8 cellular contexts compared by ENCODE assay signal in the genomic region with DNA sequence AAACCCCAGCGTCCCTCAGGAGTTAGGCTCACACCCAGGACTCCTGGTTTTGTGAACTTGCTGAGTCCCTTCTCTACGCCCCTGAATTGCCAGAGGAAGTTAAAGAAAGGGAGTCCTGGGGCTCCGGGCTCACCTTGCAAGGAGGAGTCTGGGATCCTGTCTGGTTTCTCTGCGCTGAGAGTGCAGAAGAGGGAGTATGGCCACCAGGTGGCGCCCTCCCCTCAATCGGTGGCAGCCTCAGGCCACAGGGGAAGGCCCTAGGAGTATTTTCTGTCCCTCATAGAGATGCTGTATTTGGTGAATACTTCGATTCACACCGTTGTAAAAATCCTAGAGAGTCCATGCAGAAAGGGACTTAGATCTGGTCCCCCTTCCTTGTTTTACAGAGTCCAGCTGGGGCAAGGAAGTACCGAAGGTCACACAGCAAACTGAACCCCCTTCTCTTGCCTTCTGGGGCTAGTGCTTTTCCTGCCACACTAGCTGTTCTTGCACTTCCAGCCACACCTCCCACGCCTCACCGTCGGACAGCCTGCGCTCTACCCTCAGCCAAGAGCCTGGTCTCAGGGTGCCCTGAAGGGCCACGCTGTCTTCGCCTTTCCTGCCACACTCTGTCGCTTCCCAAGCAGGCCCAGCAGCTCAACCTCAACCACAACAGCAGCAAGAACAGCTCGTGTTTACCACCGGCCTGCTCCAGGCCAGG. TPM values are rescaled to one million over a fixed set of nuclear protein-coding genes. Genes with fewer than 3 reads are reported as not detected.
DNase-seq lines count a peak whose midpoint lies in the region; ATAC-seq and TF ChIP-seq lines count a peak whose summit lies in the region.

No MANE protein-coding gene starts in this region.

- CTCF ChIA-PET in Panc1 (lab: Charles Lee) = interaction anchor here (0.6 to 2.8 kb wide), 2 partner anchors 143 to 146 kb away, joined by 3 to 24 read pairs; no protein-coding TSS in a partner anchor

- H3K4me2 ChIP-seq in osteoblast (ENCODE audit: insufficient read depth, low read length) = no peak overlapping the region

- H3K36me3 ChIP-seq in Panc1 (ENCODE audit: control insufficient read depth, insufficient read depth, low read length) (no peaks in the 10 kb centered on the region), osteoblast (ENCODE audit: insufficient read depth, low read length) (no peaks in the 10 kb centered on the region), tibial artery (peaks cover 0 to 13% (median 0%) of the 10 kb centered on the region in 3 donors)

- H3K27me3 ChIP-seq in Panc1 (ENCODE audit: control insufficient read depth, insufficient read depth, low read length) (peaks cover 5% of the 10 kb centered on the region; the same call in 1 of the 2 replicates), osteoblast (ENCODE audit: insufficient read depth, low read length) (peaks cover 36% of the 10 kb centered on the region), tibial artery (peaks cover 0 to 31% of the 10 kb centered on the region in 2 donors)

- no TSS peak for BruUV-seq in Panc1 (replicated peaks; lab: Mats Ljungman, UMichigan)

- ATAC-seq in HG03571 (IDR thresholded peaks at IDR 0.05; ENCODE audit: unreplicated experiment) (peak; percentile 93), Panc1 (peak; percentile 99)

- TF ChIP-seq CTCF in GM20000 (IDR thresholded peaks at IDR 0.05; ENCODE audit: extremely low read depth, missing control alignments) (peak; percentile 94), Panc1 (IDR thresholded peaks at IDR 0.05) (peak; percentile 94), fibroblast of villous mesenchyme (IDR thresholded peaks at IDR 0.05; ENCODE audit: insufficient read depth, low read depth, low read length) (peak; percentile 83), osteoblast (IDR thresholded peaks at IDR 0.05; ENCODE audit: extremely low read depth, low read depth, low read length) (peak; percentile 87), tibial artery (IDR thresholded peaks at IDR 0.05) (peak; percentile 71 to 88)

- H3K79me2 ChIP-seq in osteoblast (ENCODE audit: insufficient read depth, low read length) = no peaks in the 10 kb centered on the region

- in situ Hi-C loops in Panc1 (cut with HindIII; ENCODE audit: low pct_unique_long_range_greater_than_20kb, low sequenced_read_pairs) = no loop called here

- no peak overlapping the region for H2AFZ ChIP-seq in osteoblast (ENCODE audit: low read length)

- H3K27ac ChIP-seq in Panc1 (ENCODE audit: low read length) = no peak overlapping the region
- no peak overlapping the region for H3K27ac ChIP-seq in osteoblast (ENCODE audit: low read depth, low read length)
- no peak overlapping the region for H3K27ac ChIP-seq in tibial artery

- POLR2A ChIA-PET in Panc1 (lab: Charles Lee) = no interaction called here

- H3K4me1 ChIP-seq in Panc1 (ENCODE audit: control insufficient read depth, insufficient read depth, low read length) = no peaks in the 10 kb centered on the region
- H3K4me1 ChIP-seq in osteoblast (ENCODE audit: insufficient read depth, low read length) = no peaks in the 10 kb centered on the region
- H3K4me1 ChIP-seq in tibial artery = peaks cover 0 to 3% (median 2%) of the 10 kb centered on the region in 4 donors

- intact Hi-C loops in Panc1 (cut with micrococcal nuclease; ENCODE audit: unreplicated experiment) = loop anchor here (1.0 kb wide), 1 partner anchor 142 kb away; no protein-coding TSS in a partner anchor
- intact Hi-C loops in tibial artery (cut with DNase I; ENCODE audit: low total_unique reads) = loop anchor here (2.0 kb wide), 1 partner anchor 143 kb away; no protein-coding TSS in a partner anchor

- no peaks in the 10 kb centered on the region for H4K20me1 ChIP-seq in osteoblast (ENCODE audit: insufficient read depth, low read length)

- H3K4me3 ChIP-seq in Panc1 (ENCODE audit: low read depth in 2 of 2, low read length in 2 of 2) = no peak overlapping the region
- H3K4me3 ChIP-seq in fibroblast of villous mesenchyme (ENCODE audit: low read depth, low read length) = no peak overlapping the region
- H3K4me3 ChIP-seq in osteoblast (ENCODE audit: insufficient read depth, low read length) = no peak overlapping the region
- no peak overlapping the region for H3K4me3 ChIP-seq in tibial artery

- H3K9me3 ChIP-seq in Panc1 (ENCODE audit: control insufficient read depth, insufficient read depth, low read depth, low read length) (no peaks in the 10 kb centered on the region), osteoblast (ENCODE audit: low read depth, low read length) (no peaks in the 10 kb centered on the region), tibial artery (no peaks in the 10 kb centered on the region)

- DNase-seq in DMS53 (lab: John Stamatoyannopoulos, UW) = peak; percentile 85
- peak; percentile 87 for DNase-seq in GM20000 (ENCODE audit: low spot score)
- peak; percentile 38 for DNase-seq in Panc1 (ENCODE audit: low read depth, low spot score)
- DNase-seq in activated T-helper 1 cell treated with Interleukin-2 at 50 U/mL for 16 hours (ENCODE audit: low read depth) = peak; percentile 57
- peak; percentile 66 for DNase-seq in fibroblast of villous mesenchyme (ENCODE audit: low read depth)
- peak; percentile 96 for DNase-seq in osteoblast (ENCODE audit: insufficient read length, low spot score, missing footprints)
- DNase-seq in tibial artery = peak; percentile 60 to 77

RNA-seq across cellular contexts. Expression of a gene that starts 10.2 kb away (rescaled TPM):
- 0.10 TPM for total RNA-seq in Panc1 (2021; ENCODE audit: unreplicated experiment)
- not detected for polyA plus RNA-seq in Panc1 (2012; ENCODE audit: insufficient read length)
- not detected in 2 replicates for total RNA-seq in fibroblast of villous mesenchyme
- under 0.01 TPM in 1 of 2 replicates, not detected in the other for total RNA-seq in osteoblast

RNA-seq across cellular contexts. Expression of a gene that starts 22.0 kb away (rescaled TPM):
- 54.6 TPM for total RNA-seq in Panc1 (2021; ENCODE audit: unreplicated experiment)
- polyA plus RNA-seq in Panc1 (2012; ENCODE audit: insufficient read length) = 38.5 TPM
- 14.8 and 20.7 TPM in 2 replicates for total RNA-seq in fibroblast of villous mesenchyme
- total RNA-seq in osteoblast = 32.2 and 36.5 TPM in 2 replicates

Comparison
In these comparisons a context has a peak if more than half of its experiments do, and no peak if none do; other contexts are left out.
1. DNase-seq: peak in every context shown above with its lines; median percentile 96 in osteoblast; 87 in GM20000; 85 in DMS53; 68 in tibial artery; 66 in fibroblast of villous mesenchyme; 57 in activated T-helper 1 cell treated with Interleukin-2 at 50 U/mL for 16 hours; 38 in Panc1.